ENCODE assay signal across 9 cellular contexts in the genomic region with DNA sequence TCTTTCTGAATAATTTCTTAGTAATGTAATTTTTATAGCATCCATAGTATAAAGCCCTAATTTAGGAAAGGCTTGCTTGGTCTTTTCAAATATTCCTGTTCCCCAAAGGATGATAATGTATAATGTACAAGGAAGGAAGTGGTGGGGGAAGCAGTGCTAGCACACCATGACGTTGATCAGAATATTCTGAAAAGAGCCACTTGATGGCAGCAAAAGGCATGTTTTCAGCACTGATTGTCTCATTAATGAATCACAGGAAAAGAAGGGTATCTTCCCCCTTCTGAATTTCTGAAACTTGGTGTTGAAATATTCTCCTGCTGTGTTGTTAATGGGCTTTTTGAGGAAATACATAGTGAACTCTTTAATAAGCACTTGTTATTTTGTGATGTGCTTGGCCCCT.
DNase-seq lines count a peak whose midpoint lies in the region; TF ChIP-seq lines count a peak whose summit lies in the region.
"Had no signal": no experiment of that assay in that cellular context is flagged by ENCODE, and none has a peak within 500 bp of the region (broad histone marks: within the 10 kb centered on the region; RNA-seq: fewer than 3 reads in every experiment).

No MANE protein-coding gene starts in this region.

- no peak overlapping the region for H3K14ac ChIP-seq in neuronal stem cell (ENCODE audit: low read length)

- H3K79me1 ChIP-seq in neuronal stem cell (ENCODE audit: low read depth, low read length): no peaks in the 10 kb centered on the region

- DNase-seq in AG09319 (ENCODE audit: extremely low read depth, low read depth): peak; percentile 16
- DNase-seq in HEK293T (ENCODE audit: extremely low spot score): peak; percentile 46
- DNase-seq in LNCaP clone FGC (ENCODE audit: low read depth): no peak
- DNase-seq in fibroblast of peridontal ligament (ENCODE audit: extremely low read depth): peak; percentile 76
- peak; percentile 49 for DNase-seq in neuronal stem cell (ENCODE audit: low spot score)
- DNase-seq in prostate gland (ENCODE audit: low spot score): no peak

- POLR2A ChIA-PET in HEK293T (lab: Yijun Ruan, JAX): no interaction called here

- TF ChIP-seq CTCF in AG09319 (IDR thresholded peaks at IDR 0.05; ENCODE audit: low read depth, low read length): peak; percentile 49
- peak; percentile 34; the same call in 1 of the 2 replicates for TF ChIP-seq CTCF in GM12875 (IDR thresholded peaks at IDR 0.05; ENCODE audit: borderline replicate concordance, insufficient read depth, low read depth, low read length)
- peak; percentile 71 for TF ChIP-seq CTCF in LNCaP clone FGC (IDR thresholded peaks at IDR 0.05; ENCODE audit: control insufficient read depth, extremely low read depth, insufficient read depth)
- peak; percentile 11 for TF ChIP-seq CTCF in SU-DHL-6 (IDR thresholded peaks at IDR 0.05; ENCODE audit: insufficient read depth, low read length, poor library complexity, severe bottlenecking)
- peak in 1 of 4 experiments; percentile 21 for TF ChIP-seq CTCF in prostate gland (IDR thresholded peaks at IDR 0.05)

- TF ChIP-seq POLR2A in prostate gland (IDR thresholded peaks at IDR 0.05): no peak

- no peak overlapping the region for H3K9ac ChIP-seq in SU-DHL-6 (ENCODE audit: low read length)
- H3K9ac ChIP-seq in neuronal stem cell (ENCODE audit: low read depth, low read length, poor library complexity): no peak overlapping the region

- H4K91ac ChIP-seq in neuronal stem cell (ENCODE audit: low read depth, low read length, poor library complexity): no peak overlapping the region

- H4K20me1 ChIP-seq in SU-DHL-6 (ENCODE audit: low read depth, low read length): no peaks in the 10 kb centered on the region

- no peak overlapping the region for H4K8ac ChIP-seq in neuronal stem cell (ENCODE audit: low read depth, low read length)

- H3K79me2 ChIP-seq in SU-DHL-6 (ENCODE audit: insufficient read depth, low read length): no peaks in the 10 kb centered on the region

- H2AFZ ChIP-seq in SU-DHL-6 (ENCODE audit: low read depth, low read length, severe bottlenecking) (no peak overlapping the region), neuronal stem cell (ENCODE audit: low read length) (no peak overlapping the region)

- no peaks in the 10 kb centered on the region for H3K27me3 ChIP-seq in SU-DHL-6 (ENCODE audit: low read length)
- H3K27me3 ChIP-seq in neuronal stem cell (ENCODE audit: control insufficient read depth in 3 of 3, insufficient read depth in 3 of 3, low read depth in 1 of 3, low read length in 3 of 3): no peaks in the 10 kb centered on the region
- no peaks in the 10 kb centered on the region for H3K27me3 ChIP-seq in prostate gland (replicated peaks; ENCODE audit: insufficient read depth)
- H3K27me3 ChIP-seq: SJSA1 had no signal

- H2BK120ac ChIP-seq in neuronal stem cell (ENCODE audit: low read depth, low read length): no peak overlapping the region

- no peaks in the 10 kb centered on the region for H3K9me2 ChIP-seq in SU-DHL-6 (replicated peaks; ENCODE audit: insufficient read depth, low read length)

- WGBS in neuronal stem cell (ENCODE audit: extremely low coverage in 2 of 2, insufficient read length in 2 of 2, insufficient replicate concordance in 1 of 2), 2 donors: no CpG with 5 or more reads among the region's 1 CpG
- WGBS in prostate gland: 13% methylated on average over 1 of the region's 1 CpG

- H2BK15ac ChIP-seq in neuronal stem cell (ENCODE audit: low read length): no peak overlapping the region

- no peak overlapping the region for H3K27ac ChIP-seq in SU-DHL-6 (ENCODE audit: low read depth, low read length)
- no peak overlapping the region for H3K27ac ChIP-seq in neuronal stem cell (replicated peaks; ENCODE audit: low read length)
- no peak overlapping the region for H3K27ac ChIP-seq in prostate gland
- H3K27ac ChIP-seq: SJSA1 had no signal

- no peak overlapping the region for H2BK5ac ChIP-seq in neuronal stem cell (ENCODE audit: low read length)

- intact Hi-C loops in prostate gland (cut with DNase I): no loop called here

- H3K4me1 ChIP-seq in neuronal stem cell (ENCODE audit: control insufficient read depth in 2 of 2, insufficient read depth in 1 of 2, low read depth in 1 of 2, low read length in 2 of 2): peaks cover 0 to 3% of the 10 kb centered on the region in 2 donors
- no peaks in the 10 kb centered on the region for H3K4me1 ChIP-seq in prostate gland (replicated peaks)
- H3K4me1 ChIP-seq: SJSA1 had no signal

- no peaks in the 10 kb centered on the region for H3K9me3 ChIP-seq in SU-DHL-6 (ENCODE audit: insufficient read depth, low read length)
- H3K9me3 ChIP-seq in neuronal stem cell (replicated peaks in 1 of 2; ENCODE audit: control insufficient read depth in 2 of 2, insufficient read depth in 1 of 2, low read depth in 1 of 2, low read length in 2 of 2): no peaks in the 10 kb centered on the region
- no peaks in the 10 kb centered on the region for H3K9me3 ChIP-seq in prostate gland
- H3K9me3 ChIP-seq: SJSA1 had no signal

- CTCF ChIA-PET in HEK293T (lab: Yijun Ruan, JAX): no interaction called here

- H3K36me3 ChIP-seq in SU-DHL-6 (ENCODE audit: low read length) (no peaks in the 10 kb centered on the region), neuronal stem cell (replicated peaks in 1 of 2; ENCODE audit: control insufficient read depth in 2 of 2, insufficient read depth in 2 of 2, low read length in 2 of 2) (no peaks in the 10 kb centered on the region), prostate gland (no peaks in the 10 kb centered on the region)
- H3K36me3 ChIP-seq: SJSA1 had no signal

- H3K4me3 ChIP-seq in GM12875 (ENCODE audit: low read depth, low read length): no peak overlapping the region
- H3K4me3 ChIP-seq in LNCaP clone FGC (ENCODE audit: low read depth, low read length): no peak overlapping the region
- no peak overlapping the region for H3K4me3 ChIP-seq in SU-DHL-6 (ENCODE audit: insufficient read depth, low read length, poor library complexity, severe bottlenecking)
- no peak overlapping the region for H3K4me3 ChIP-seq in neuronal stem cell (ENCODE audit: low read length in 2 of 2)
- H3K4me3 ChIP-seq in prostate gland: no peak overlapping the region
- H3K4me3 ChIP-seq: SJSA1 had no signal

- H3K4ac ChIP-seq in neuronal stem cell (ENCODE audit: low read length): no peak overlapping the region

- no peaks in the 10 kb centered on the region for H3F3A ChIP-seq in SU-DHL-6 (ENCODE audit: insufficient read depth)

- H2BK12ac ChIP-seq in neuronal stem cell (ENCODE audit: low read length): no peak overlapping the region

- H3K23ac ChIP-seq in neuronal stem cell (ENCODE audit: low read depth, low read length, poor library complexity): no peak overlapping the region

- no peak overlapping the region for H3K18ac ChIP-seq in neuronal stem cell (ENCODE audit: low read length)

- H3K4me2 ChIP-seq in SU-DHL-6 (ENCODE audit: low read depth, low read length, poor library complexity, severe bottlenecking) (no peak overlapping the region), neuronal stem cell (ENCODE audit: insufficient read depth, low read length, poor library complexity, severe bottlenecking) (no peak overlapping the region)

- no peak overlapping the region for H2AK5ac ChIP-seq in neuronal stem cell (ENCODE audit: low read depth, low read length)

TF ChIP-seq in HEK293T, 16 proteins besides CTCF, POLR2A, EP300 and RAD21:
- TF ChIP-seq ZNF384 (IDR thresholded peaks at IDR 0.05) (no peak), LEF1 (IDR thresholded peaks at IDR 0.05; ENCODE audit: borderline replicate concordance) (no peak), SUZ12 (IDR thresholded peaks at IDR 0.05) (no peak), CTBP1 (IDR thresholded peaks at IDR 0.05; ENCODE audit: borderline replicate concordance) (no peak), TARDBP (IDR thresholded peaks at IDR 0.05) (no peak), BHLHE40 (IDR thresholded peaks at IDR 0.05; ENCODE audit: borderline replicate concordance) (no peak), HDGF (IDR thresholded peaks at IDR 0.05; ENCODE audit: borderline replicate concordance) (no peak), L3MBTL2 (conservative IDR thresholded peaks at IDR 0.05) (no peak), FOXA1 (IDR thresholded peaks at IDR 0.05) (no peak), SP1 (IDR thresholded peaks at IDR 0.05) (no peak), NFRKB (IDR thresholded peaks at IDR 0.05) (no peak), FOXK2 (IDR thresholded peaks at IDR 0.05) (no peak), FOXM1 (IDR thresholded peaks at IDR 0.05; ENCODE audit: borderline replicate concordance) (no peak), ARNT (IDR thresholded peaks at IDR 0.05) (no peak), ELF4 (IDR thresholded peaks at IDR 0.05) (no peak)
- TF ChIP-seq, protein P1, sequence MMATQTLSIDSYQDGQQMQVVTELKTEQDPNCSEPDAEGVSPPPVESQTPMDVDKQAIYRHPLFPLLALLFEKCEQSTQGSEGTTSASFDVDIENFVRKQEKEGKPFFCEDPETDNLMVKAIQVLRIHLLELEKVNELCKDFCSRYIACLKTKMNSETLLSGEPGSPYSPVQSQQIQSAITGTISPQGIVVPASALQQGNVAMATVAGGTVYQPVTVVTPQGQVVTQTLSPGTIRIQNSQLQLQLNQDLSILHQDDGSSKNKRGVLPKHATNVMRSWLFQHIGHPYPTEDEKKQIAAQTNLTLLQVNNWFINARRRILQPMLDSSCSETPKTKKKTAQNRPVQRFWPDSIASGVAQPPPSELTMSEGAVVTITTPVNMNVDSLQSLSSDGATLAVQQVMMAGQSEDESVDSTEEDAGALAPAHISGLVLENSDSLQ (IDR thresholded peaks at IDR 0.05): no peak

Comparison
In these comparisons a context has a peak if more than half of its experiments do, and no peak if none do; other contexts are left out.
1. DNase-seq: peak in AG09319 (single experiment), HEK293T (single experiment), fibroblast of peridontal ligament (single experiment) and neuronal stem cell (single experiment); none in LNCaP clone FGC (single experiment) and prostate gland (single experiment).